In genomic region chr14:54489318-54489683, GRCh38 we compare ENCODE assay signal across 1 cellular context.
A peak's percentile ranks its signal among the peaks of the same experiment; 100 is the strongest.
TF ChIP-seq lines count a peak whose summit lies in the region.

No MANE protein-coding gene starts in this region.

TF ChIP-seq in K562, 482 proteins besides CTCF, POLR2A, EP300 and RAD21 (continued from another document and continues in another):
- no peak for TF ChIP-seq RFX5 (IDR thresholded peaks at IDR 0.05; ENCODE audit: low read depth, low read length)
- TF ChIP-seq GATAD2A (IDR thresholded peaks at IDR 0.05), result 0 out of 2 replicates have a peak, but pooled peaks have one; percentile 72
- TF ChIP-seq LARP7 (IDR thresholded peaks at IDR 0.05), result peak; percentile 80; the same call in 1 of the 2 replicates
- no peak for TF ChIP-seq SLC30A9 (CRISPR knock-in tag; IDR thresholded peaks at IDR 0.05)
- no peak for TF ChIP-seq SMAD2 (IDR thresholded peaks at IDR 0.05; ENCODE audit: low read depth, low read length)
- TF ChIP-seq XRCC5 (IDR thresholded peaks at IDR 0.05; ENCODE audit: low read depth, low read length), result no peak
- TF ChIP-seq, protein P1, sequence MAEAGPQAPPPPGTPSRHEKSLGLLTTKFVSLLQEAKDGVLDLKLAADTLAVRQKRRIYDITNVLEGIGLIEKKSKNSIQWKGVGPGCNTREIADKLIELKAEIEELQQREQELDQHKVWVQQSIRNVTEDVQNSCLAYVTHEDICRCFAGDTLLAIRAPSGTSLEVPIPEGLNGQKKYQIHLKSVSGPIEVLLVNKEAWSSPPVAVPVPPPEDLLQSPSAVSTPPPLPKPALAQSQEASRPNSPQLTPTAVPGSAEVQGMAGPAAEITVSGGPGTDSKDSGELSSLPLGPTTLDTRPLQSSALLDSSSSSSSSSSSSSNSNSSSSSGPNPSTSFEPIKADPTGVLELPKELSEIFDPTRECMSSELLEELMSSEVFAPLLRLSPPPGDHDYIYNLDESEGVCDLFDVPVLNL (CRISPR knock-in tag; IDR thresholded peaks at IDR 0.05; ENCODE audit: low read depth), result no peak
- no peak for TF ChIP-seq ZZZ3 (IDR thresholded peaks at IDR 0.05)
- TF ChIP-seq FOXJ3 (CRISPR knock-in tag; IDR thresholded peaks at IDR 0.05), result no peak
- no peak for TF ChIP-seq ZNF253 (CRISPR knock-in tag; conservative IDR thresholded peaks at IDR 0.05)
- no peak for TF ChIP-seq ELF2 (CRISPR knock-in tag; IDR thresholded peaks at IDR 0.05)
- TF ChIP-seq HCFC1 (IDR thresholded peaks at IDR 0.05; ENCODE audit: low read depth, low read length), result no peak
- no peak for TF ChIP-seq SREBF1 (IDR thresholded peaks at IDR 0.05; ENCODE audit: borderline replicate concordance, low read depth, low read length)
- TF ChIP-seq, protein P2, sequence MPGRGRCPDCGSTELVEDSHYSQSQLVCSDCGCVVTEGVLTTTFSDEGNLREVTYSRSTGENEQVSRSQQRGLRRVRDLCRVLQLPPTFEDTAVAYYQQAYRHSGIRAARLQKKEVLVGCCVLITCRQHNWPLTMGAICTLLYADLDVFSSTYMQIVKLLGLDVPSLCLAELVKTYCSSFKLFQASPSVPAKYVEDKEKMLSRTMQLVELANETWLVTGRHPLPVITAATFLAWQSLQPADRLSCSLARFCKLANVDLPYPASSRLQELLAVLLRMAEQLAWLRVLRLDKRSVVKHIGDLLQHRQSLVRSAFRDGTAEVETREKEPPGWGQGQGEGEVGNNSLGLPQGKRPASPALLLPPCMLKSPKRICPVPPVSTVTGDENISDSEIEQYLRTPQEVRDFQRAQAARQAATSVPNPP (IDR thresholded peaks at IDR 0.05; ENCODE audit: borderline replicate concordance, insufficient read depth, insufficient read length), result no peak
- no peak for TF ChIP-seq TCF7L2 (IDR thresholded peaks at IDR 0.05; ENCODE audit: low read depth, low read length)
- TF ChIP-seq HDGF (IDR thresholded peaks at IDR 0.05), result 0 out of 2 replicates have a peak, but pooled peaks have one; percentile 61
- no peak for TF ChIP-seq JUNB (CRISPR knock-in tag; conservative IDR thresholded peaks at IDR 0.05)
- TF ChIP-seq MCM7 (IDR thresholded peaks at IDR 0.05), result no peak
- 0 out of 2 replicates have a peak, but pooled peaks have one; percentile 26 for TF ChIP-seq MTA2 (IDR thresholded peaks at IDR 0.05; ENCODE audit: low read depth)
- TF ChIP-seq USF1 (CRISPR knock-in tag; IDR thresholded peaks at IDR 0.05), result no peak
- TF ChIP-seq KHSRP (IDR thresholded peaks at IDR 0.05), result no peak
- TF ChIP-seq CREB3 (tag; conservative IDR thresholded peaks at IDR 0.05; ENCODE audit: low read depth), result no peak
- TF ChIP-seq MYC (IDR thresholded peaks at IDR 0.05; ENCODE audit: low read depth, low read length), result no peak
- no peak for TF ChIP-seq MYC (CRISPR knock-in tag; IDR thresholded peaks at IDR 0.05; ENCODE audit: borderline replicate concordance, low read depth)
- TF ChIP-seq HNRNPK (IDR thresholded peaks at IDR 0.05; ENCODE audit: low read depth, low read length, poor library complexity, severe bottlenecking), result no peak
- no peak for TF ChIP-seq ETS1 (conservative IDR thresholded peaks at IDR 0.05; ENCODE audit: control insufficient read depth, low read depth, low read length)
- no peak for TF ChIP-seq CXXC5 (CRISPR knock-in tag; IDR thresholded peaks at IDR 0.05)
- no peak for TF ChIP-seq LCOR (CRISPR knock-in tag; IDR thresholded peaks at IDR 0.05)
- no peak for TF ChIP-seq FOXO4 (CRISPR knock-in tag; IDR thresholded peaks at IDR 0.05)
- TF ChIP-seq MTA3 (IDR thresholded peaks at IDR 0.05; ENCODE audit: borderline replicate concordance), result no peak
- no peak for TF ChIP-seq ILK (tag; IDR thresholded peaks at IDR 0.05; ENCODE audit: borderline replicate concordance, low read depth)
- no peak for TF ChIP-seq ZNF75A (CRISPR knock-in tag; IDR thresholded peaks at IDR 0.05)
- TF ChIP-seq ETV6 (IDR thresholded peaks at IDR 0.05; ENCODE audit: borderline replicate concordance in 1 of 2, low read depth in 2 of 2, low read length in 1 of 2), result no peak
- no peak for TF ChIP-seq ETV6 (CRISPR knock-in tag; IDR thresholded peaks at IDR 0.05; ENCODE audit: borderline replicate concordance)
- TF ChIP-seq SRSF9 (IDR thresholded peaks at IDR 0.05; ENCODE audit: borderline replicate concordance, low read depth, low read length), result no peak
- no peak for TF ChIP-seq ZFX (CRISPR knock-in tag; IDR thresholded peaks at IDR 0.05)
- no peak for TF ChIP-seq ZSCAN29 (IDR thresholded peaks at IDR 0.05)
- TF ChIP-seq ZNF3 (CRISPR knock-in tag; IDR thresholded peaks at IDR 0.05), result no peak
- peak in 1 of 2 experiments; percentile 76 for TF ChIP-seq AFF1 (IDR thresholded peaks at IDR 0.05; ENCODE audit: low read depth in 1 of 2, partially characterized antibody in 2 of 2)
- TF ChIP-seq SMARCC2 (IDR thresholded peaks at IDR 0.05; ENCODE audit: low read depth), result no peak
- TF ChIP-seq ZHX1 (conservative IDR thresholded peaks at IDR 0.05; ENCODE audit: low read length), result no peak
